24 cellular contexts compared by ENCODE assay signal in genomic region chr7:126016722-126017121, GRCh38.
"Had no signal": no experiment of that assay in that cellular context is flagged by ENCODE, and none has a peak within 500 bp of the region (broad histone marks: within the 10 kb centered on the region; RNA-seq: fewer than 3 reads in every experiment).

No MANE protein-coding gene starts in this region.

- DNase-seq: activated CD4-positive, alpha-beta T cell treated with anti-CD3 and anti-CD28 coated beads, Interleukin-2, amount 10 ng/mL, durations not matched to agents 7 days and 5 days; activated CD4-positive, CD25-positive, alpha-beta regulatory T cell treated with anti-CD3 and anti-CD28 coated beads, Interleukin-2, amount 50 U/mL, for 72 hours; activated CD8-positive, alpha-beta memory T cell treated with anti-CD3 and anti-CD28 coated beads, Interleukin-2, amount 10 ng/mL, durations not matched to agents 7 days and 5 days; activated CD8-positive, alpha-beta T cell treated with anti-CD3 and anti-CD28 coated beads for 36 hours; activated gamma-delta T cell; activated naive CD4-positive, alpha-beta T cell treated with anti-CD3 and anti-CD28 coated beads, Interleukin-2, amount 50 U/mL, for 16 hours; activated T-cell treated with anti-CD3 and anti-CD28 coated beads for 4 hours; aorta; cortex of kidney; kidney glomerular epithelial cell; left ventricle myocardium inferior; naive thymus-derived CD8-positive, alpha-beta T cell; posterior cingulate gyrus; right lobe of liver; stimulated activated CD4-positive, alpha-beta T cell treated with anti-CD3 and anti-CD28 coated beads, Interleukin-2, amount 100 ng/mL, for 24 hours; stimulated activated naive CD8-positive, alpha-beta T cell treated with anti-CD3 and anti-CD28 coated beads, Interleukin-15, amount 100 ng/mL, for 72 hours; tibial artery; WERI-Rb-1 had no signal

- H3K36me3 Mint-ChIP-seq: activated CD8-positive, alpha-beta memory T cell treated with anti-CD3 and anti-CD28 coated beads, Interleukin-2, amount 10 ng/mL, durations not matched to agents 7 days and 5 days; mesothelial cell of epicardium; naive thymus-derived CD8-positive, alpha-beta T cell; neural progenitor cell; stimulated activated effector memory CD8-positive, alpha-beta T cell treated with anti-CD3 and anti-CD28 coated beads, Interleukin-12 subunit alpha, Interleukin-12 subunit beta, amount 100 ng/mL, for 72 hours had no signal

- H3K27ac Mint-ChIP-seq: activated CD4-positive, alpha-beta T cell treated with anti-CD3 and anti-CD28 coated beads, Interleukin-2, amount 10 ng/mL, durations not matched to agents 7 days and 5 days; activated CD8-positive, alpha-beta memory T cell treated with anti-CD3 and anti-CD28 coated beads, Interleukin-2, amount 10 ng/mL, durations not matched to agents 7 days and 5 days; activated CD8-positive, alpha-beta T cell treated with anti-CD3 and anti-CD28 coated beads for 36 hours; activated T-helper 1 cell treated with anti-CD3 and anti-CD28 coated beads, Interleukin-12 subunit alpha, Interleukin-12 subunit beta, Interleukin-2, Interleukin-4 antibody, amounts not matched to agents 30 ng/mL and 10 ng/mL and 1 ng/mL, durations not matched to agents 14 hours and 24 hours and 36 hours; mesothelial cell of epicardium; naive thymus-derived CD8-positive, alpha-beta T cell; neural progenitor cell; stimulated activated effector memory CD8-positive, alpha-beta T cell treated with anti-CD3 and anti-CD28 coated beads, Interleukin-12 subunit alpha, Interleukin-12 subunit beta, amount 100 ng/mL, for 72 hours; stimulated activated naive CD8-positive, alpha-beta T cell treated with anti-CD3 and anti-CD28 coated beads, Interleukin-15, amount 100 ng/mL, for 72 hours had no signal

- H3K9me3 ChIP-seq: right lobe of liver, tibial artery had no signal

- H3K27ac ChIP-seq: epithelial cell of prostate, left ventricle myocardium inferior, neural progenitor cell, right lobe of liver, skin epidermis, tibial artery, WERI-Rb-1 had no signal

- H3K4me1 Mint-ChIP-seq: activated CD4-positive, alpha-beta T cell treated with anti-CD3 and anti-CD28 coated beads, Interleukin-2, amount 10 ng/mL, durations not matched to agents 7 days and 5 days; activated CD8-positive, alpha-beta memory T cell treated with anti-CD3 and anti-CD28 coated beads, Interleukin-2, amount 10 ng/mL, durations not matched to agents 7 days and 5 days; mesothelial cell of epicardium; naive thymus-derived CD8-positive, alpha-beta T cell; stimulated activated effector memory CD8-positive, alpha-beta T cell treated with anti-CD3 and anti-CD28 coated beads, Interleukin-12 subunit alpha, Interleukin-12 subunit beta, amount 100 ng/mL, for 72 hours; stimulated activated naive CD8-positive, alpha-beta T cell treated with anti-CD3 and anti-CD28 coated beads, Interleukin-15, amount 100 ng/mL, for 72 hours had no signal

- H3K36me3 ChIP-seq: left ventricle myocardium inferior, neural progenitor cell, right lobe of liver, tibial artery, WERI-Rb-1 had no signal

- H3K4me3 Mint-ChIP-seq: activated CD4-positive, alpha-beta T cell treated with anti-CD3 and anti-CD28 coated beads, Interleukin-2, amount 10 ng/mL, durations not matched to agents 7 days and 5 days; activated CD8-positive, alpha-beta memory T cell treated with anti-CD3 and anti-CD28 coated beads, Interleukin-2, amount 10 ng/mL, durations not matched to agents 7 days and 5 days; activated CD8-positive, alpha-beta T cell treated with anti-CD3 and anti-CD28 coated beads for 36 hours; activated T-helper 1 cell treated with anti-CD3 and anti-CD28 coated beads, Interleukin-12 subunit alpha, Interleukin-12 subunit beta, Interleukin-2, Interleukin-4 antibody, amounts not matched to agents 30 ng/mL and 10 ng/mL and 1 ng/mL, durations not matched to agents 14 hours and 24 hours and 36 hours; mesothelial cell of epicardium; naive thymus-derived CD8-positive, alpha-beta T cell; neural progenitor cell; stimulated activated effector memory CD8-positive, alpha-beta T cell treated with anti-CD3 and anti-CD28 coated beads, Interleukin-12 subunit alpha, Interleukin-12 subunit beta, amount 100 ng/mL, for 72 hours; stimulated activated naive CD8-positive, alpha-beta T cell treated with anti-CD3 and anti-CD28 coated beads, Interleukin-15, amount 100 ng/mL, for 72 hours had no signal

- H3K4me3 ChIP-seq: left ventricle myocardium inferior, neural progenitor cell, right lobe of liver, skin epidermis, tibial artery had no signal

- H3K27me3 Mint-ChIP-seq: activated CD4-positive, alpha-beta T cell treated with anti-CD3 and anti-CD28 coated beads, Interleukin-2, amount 10 ng/mL, durations not matched to agents 7 days and 5 days; activated CD8-positive, alpha-beta memory T cell treated with anti-CD3 and anti-CD28 coated beads, Interleukin-2, amount 10 ng/mL, durations not matched to agents 7 days and 5 days; activated CD8-positive, alpha-beta T cell treated with anti-CD3 and anti-CD28 coated beads for 36 hours; naive thymus-derived CD8-positive, alpha-beta T cell; stimulated activated naive CD8-positive, alpha-beta T cell treated with anti-CD3 and anti-CD28 coated beads, Interleukin-15, amount 100 ng/mL, for 72 hours had no signal

- H3K9me3 Mint-ChIP-seq: mesothelial cell of epicardium had no signal

- H3K27me3 ChIP-seq: neural progenitor cell, right lobe of liver, tibial artery had no signal

- H3K4me1 ChIP-seq: left ventricle myocardium inferior, neural progenitor cell, right lobe of liver, tibial artery had no signal

- ATAC-seq: activated CD8-positive, alpha-beta memory T cell treated with anti-CD3 and anti-CD28 coated beads, Interleukin-2, amount 10 ng/mL, durations not matched to agents 7 days and 5 days; activated CD8-positive, alpha-beta T cell treated with anti-CD3 and anti-CD28 coated beads for 36 hours; naive thymus-derived CD8-positive, alpha-beta T cell; right lobe of liver; stimulated activated effector memory CD8-positive, alpha-beta T cell treated with anti-CD3 and anti-CD28 coated beads, Interleukin-12 subunit alpha, Interleukin-12 subunit beta, amount 100 ng/mL, for 72 hours; stimulated activated naive CD8-positive, alpha-beta T cell treated with anti-CD3 and anti-CD28 coated beads, Interleukin-15, amount 100 ng/mL, for 72 hours had no signal
